Comparison of ENCODE assay signal across 16 cellular contexts in the genomic region with DNA sequence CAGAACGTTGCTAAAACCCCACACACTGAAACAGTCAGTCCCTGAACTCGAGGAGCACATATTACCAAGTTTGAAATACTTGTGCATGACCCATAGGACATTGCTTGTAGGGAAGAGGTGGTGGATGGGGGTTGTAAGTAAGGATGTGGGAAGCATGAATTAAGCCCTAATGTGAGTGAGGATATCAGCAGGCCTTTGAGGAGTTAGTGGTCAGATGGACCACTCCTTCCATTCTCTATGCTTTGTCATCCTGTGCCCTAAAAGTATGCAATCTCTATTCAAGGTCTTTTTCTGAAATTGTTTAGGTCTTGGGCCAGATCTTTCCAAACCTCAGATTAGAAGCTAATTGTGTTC.
A peak's percentile ranks its signal among the peaks of the same experiment; 100 is the strongest.
DNase-seq lines count a peak whose midpoint lies in the region; ATAC-seq and TF ChIP-seq lines count a peak whose summit lies in the region.
"Had no signal": no experiment of that assay in that cellular context is flagged by ENCODE, and none has a peak within 500 bp of the region (broad histone marks: within the 10 kb centered on the region; RNA-seq: fewer than 3 reads in every experiment).

No MANE protein-coding gene starts in this region.

- no peak overlapping the region for H2BK15ac ChIP-seq in IMR-90 (ENCODE audit: low read depth, low read length)

- no peak for TF ChIP-seq RAD21 in IMR-90 (IDR thresholded peaks at IDR 0.05; ENCODE audit: low read length)

- H3K27ac Mint-ChIP-seq in MCF 10A (ENCODE audit: low read depth, unreplicated experiment) (peak overlapping the region; percentile 86), endodermal cell (peak overlapping the region; percentile 77)
- peak overlapping the region; percentile 98 for H3K27ac Mint-ChIP-seq in stimulated activated naive B cell treated with anti-CD40 and anti-IgM and Interleukin-4, amounts not matched to agents 10 μg/mL and 1 μg/mL and 100 μg/mL, for 72 hours
- H3K27ac Mint-ChIP-seq: CD4-positive, CD25-positive, alpha-beta regulatory T cell had no signal

- no peak overlapping the region for H3K14ac ChIP-seq in IMR-90 (replicated peaks; ENCODE audit: low read depth, low read length)

- H3K4me3 Mint-ChIP-seq in MCF 10A (ENCODE audit: unreplicated experiment) (no peak overlapping the region), endodermal cell (no peak overlapping the region)
- H3K4me3 Mint-ChIP-seq in stimulated activated naive B cell treated with anti-CD40 and anti-IgM and Interleukin-4, amounts not matched to agents 10 μg/mL and 1 μg/mL and 100 μg/mL, for 72 hours, result peak overlapping the region; percentile 86 to 87
- H3K4me3 Mint-ChIP-seq: CD4-positive, CD25-positive, alpha-beta regulatory T cell had no signal

- no peak overlapping the region for H2AFZ ChIP-seq in IMR-90 (replicated peaks; ENCODE audit: low read length, poor library complexity)
- H2AFZ ChIP-seq: GM23248 had no signal

- intact Hi-C loops in MCF 10A (cut with micrococcal nuclease), result no loop called here
- intact Hi-C loops in breast epithelium (cut with DNase I; ENCODE audit: low total_unique reads), result no loop called here
- intact Hi-C loops in IMR-90 (cut with micrococcal nuclease), result no loop called here
- intact Hi-C loops in transverse colon (cut with DNase I; ENCODE audit: low total_unique reads), result no loop called here

- H3K27ac ChIP-seq in breast epithelium, result no peak overlapping the region
- H3K27ac ChIP-seq in IMR-90 (ENCODE audit: insufficient read depth, low read length), result no peak overlapping the region
- no peak overlapping the region for H3K27ac ChIP-seq in endodermal cell (ENCODE audit: low read depth, low read length)
- H3K27ac ChIP-seq in transverse colon, result no peak overlapping the region
- H3K27ac ChIP-seq: GM23248 had no signal

- H3K9ac ChIP-seq in IMR-90 (ENCODE audit: low read depth, low read length) (no peak overlapping the region), endodermal cell (ENCODE audit: extremely low read depth, low read length, poor library complexity, severe bottlenecking) (no peak overlapping the region)
- H3K9ac ChIP-seq: GM23248 had no signal

- no CpG with 5 or more reads among the region's 2 CpGs for WGBS in IMR-90 (ENCODE audit: extremely low coverage in 2 of 2, insufficient read length in 1 of 2), 2 experiments
- 24 to 40% methylated on average over 1 to 2 of the region's 2 CpGs for WGBS in endodermal cell (ENCODE audit: insufficient coverage in 1 of 2, insufficient read length in 1 of 2), 2 experiments
- WGBS in transverse colon (ENCODE audit: low coverage in 1 of 2), 2 donors, result 47 to 63% methylated on average over 2 of the region's 2 CpGs

- no peak overlapping the region for H2AK5ac ChIP-seq in IMR-90 (ENCODE audit: low read depth, low read length)

- no peak overlapping the region for H2BK20ac ChIP-seq in IMR-90 (ENCODE audit: low read depth, low read length)

- DNase-seq in MCF 10A (ENCODE audit: unreplicated experiment), result no peak
- no peak for DNase-seq in breast epithelium (ENCODE audit: low spot score in 2 of 2)
- no peak for DNase-seq in IMR-90
- peak; percentile 53 for DNase-seq in endodermal cell
- no peak for DNase-seq in stimulated activated naive B cell treated with anti-CD40 and anti-IgM and Interleukin-4, amounts not matched to agents 10 μg/mL and 1 μg/mL and 100 μg/mL, for 72 hours
- no peak for DNase-seq in transverse colon
- DNase-seq in occipital lobe (lab: John Stamatoyannopoulos, UW), result no peak
- DNase-seq in NCI-H2081 (lab: John Stamatoyannopoulos, UW), result no peak
- DNase-seq: AML-193; CD4-positive, CD25-positive, alpha-beta regulatory T cell; DMS53; GM23248; Kasumi-1; NCI-H1417 treated with DMSO at 0.1 percent for 48 hours; NCI-H2029; SIG-M5 had no signal

- H3K9me3 ChIP-seq in breast epithelium (no peaks in the 10 kb centered on the region), IMR-90 (ENCODE audit: control insufficient read depth, insufficient read depth, low read length) (no peaks in the 10 kb centered on the region; the same call in 1 of the 2 replicates), endodermal cell (ENCODE audit: control insufficient read depth, low read length) (peaks cover 10% of the 10 kb centered on the region), transverse colon (no peaks in the 10 kb centered on the region)

- H3K36me3 ChIP-seq in breast epithelium (no peaks in the 10 kb centered on the region), IMR-90 (ENCODE audit: control insufficient read depth, insufficient read depth, low read length) (no peaks in the 10 kb centered on the region), endodermal cell (ENCODE audit: control insufficient read depth, insufficient read depth, low read length) (no peaks in the 10 kb centered on the region), transverse colon (no peaks in the 10 kb centered on the region)

- H3K4me1 Mint-ChIP-seq in MCF 10A (ENCODE audit: insufficient read depth, unreplicated experiment) (peaks cover 10% of the 10 kb centered on the region), endodermal cell (peaks cover 20% of the 10 kb centered on the region)
- H3K4me1 Mint-ChIP-seq in stimulated activated naive B cell treated with anti-CD40 and anti-IgM and Interleukin-4, amounts not matched to agents 10 μg/mL and 1 μg/mL and 100 μg/mL, for 72 hours, result peaks cover 23 to 38% of the 10 kb centered on the region in 2 donors

- peaks cover under 1% of the 10 kb centered on the region for H3K9me3 Mint-ChIP-seq in MCF 10A (ENCODE audit: unreplicated experiment)
- H3K9me3 Mint-ChIP-seq in endodermal cell, result peaks cover 19% of the 10 kb centered on the region
- H3K9me3 Mint-ChIP-seq in stimulated activated naive B cell treated with anti-CD40 and anti-IgM and Interleukin-4, amounts not matched to agents 10 μg/mL and 1 μg/mL and 100 μg/mL, for 72 hours, result peaks cover 9 to 11% of the 10 kb centered on the region in 2 donors

- no peaks in the 10 kb centered on the region for H3K27me3 ChIP-seq in breast epithelium
- H3K27me3 ChIP-seq in IMR-90 (ENCODE audit: control insufficient read depth, insufficient read depth, low read length), result no peaks in the 10 kb centered on the region
- no peaks in the 10 kb centered on the region for H3K27me3 ChIP-seq in endodermal cell (ENCODE audit: control insufficient read depth, insufficient read depth, low read length, poor library complexity, severe bottlenecking)
- H3K27me3 ChIP-seq in transverse colon, result no peaks in the 10 kb centered on the region

- no peak overlapping the region for H3K4ac ChIP-seq in IMR-90 (ENCODE audit: low read depth, low read length)

- TF ChIP-seq EP300 in transverse colon (IDR thresholded peaks at IDR 0.05; ENCODE audit: low read depth), result no peak

- H3K56ac ChIP-seq in IMR-90 (ENCODE audit: extremely low read depth, insufficient read depth, low read length), result no peak overlapping the region

- POLR2A ChIA-PET in MCF 10A (lab: Yijun Ruan, JAX), result interaction anchor here (0.7 to 1.5 kb wide), 3 partner anchors 12 to 25 kb away, joined by 4 read pairs; no protein-coding TSS in a partner anchor
- POLR2A ChIA-PET in IMR-90 (lab: Charles Lee; ENCODE audit: unreplicated experiment), result no interaction called here

- no peak overlapping the region for H3K23ac ChIP-seq in IMR-90 (ENCODE audit: low read depth, low read length)

- no peak overlapping the region for H3K4me2 ChIP-seq in IMR-90 (ENCODE audit: low read depth, low read length)

- H4K20me1 ChIP-seq in IMR-90 (ENCODE audit: insufficient read depth, low read length), result no peaks in the 10 kb centered on the region

- TF ChIP-seq CTCF in MCF 10A (IDR thresholded peaks at IDR 0.05; ENCODE audit: unreplicated experiment), result no peak
- TF ChIP-seq CTCF in breast epithelium (IDR thresholded peaks at IDR 0.05), result no peak
- no peak for TF ChIP-seq CTCF in IMR-90 (conservative IDR thresholded peaks at IDR 0.05; ENCODE audit: low read depth, low read length)
- TF ChIP-seq CTCF in endodermal cell (conservative IDR thresholded peaks at IDR 0.05), result no peak
- TF ChIP-seq CTCF in transverse colon (IDR thresholded peaks at IDR 0.05), result no peak

- H2AK9ac ChIP-seq in IMR-90 (replicated peaks; ENCODE audit: low read depth, low read length, poor library complexity), result peak overlapping the region; percentile 63

- TF ChIP-seq POLR2A in breast epithelium (IDR thresholded peaks at IDR 0.05) (no peak), IMR-90 (IDR thresholded peaks at IDR 0.05; ENCODE audit: low read depth, low read length) (no peak), transverse colon (IDR thresholded peaks at IDR 0.05) (no peak)

- dilution Hi-C loops in IMR-90 (cut with HindIII; ENCODE audit: low sequenced_read_pairs, unreplicated experiment), result no loop called here

- H3K4me1 ChIP-seq in breast epithelium (no peaks in the 10 kb centered on the region), IMR-90 (ENCODE audit: control insufficient read depth, insufficient read depth, low read length) (no peaks in the 10 kb centered on the region), endodermal cell (ENCODE audit: control insufficient read depth, insufficient read depth, low read length) (no peaks in the 10 kb centered on the region), transverse colon (no peaks in the 10 kb centered on the region)

- no peaks in the 10 kb centered on the region for H3K79me1 ChIP-seq in IMR-90 (ENCODE audit: low read depth in 1 of 2, low read length in 2 of 2)

- no peak overlapping the region for H2BK120ac ChIP-seq in IMR-90 (ENCODE audit: low read depth, low read length)

- H2BK5ac ChIP-seq in IMR-90 (ENCODE audit: low read depth, low read length, poor library complexity, severe bottlenecking), result no peak overlapping the region

- H3K27me3 Mint-ChIP-seq in MCF 10A (ENCODE audit: insufficient read depth, unreplicated experiment), result no peaks in the 10 kb centered on the region
- H3K27me3 Mint-ChIP-seq in endodermal cell (ENCODE audit: insufficient read depth), result no peaks in the 10 kb centered on the region
- no peaks in the 10 kb centered on the region for H3K27me3 Mint-ChIP-seq in stimulated activated naive B cell treated with anti-CD40 and anti-IgM and Interleukin-4, amounts not matched to agents 10 μg/mL and 1 μg/mL and 100 μg/mL, for 72 hours
- H3K27me3 Mint-ChIP-seq: CD4-positive, CD25-positive, alpha-beta regulatory T cell had no signal

- ATAC-seq in IMR-90 (ENCODE audit: low read depth), result no peak
- ATAC-seq in stimulated activated naive B cell treated with anti-CD40 and anti-IgM and Interleukin-4, amounts not matched to agents 10 μg/mL and 1 μg/mL and 100 μg/mL, for 72 hours (replicated peaks), result peak; percentile 13 to 21

- no peak overlapping the region for H4K8ac ChIP-seq in IMR-90 (ENCODE audit: low read depth in 2 of 2, low read length in 2 of 2)

- H3K18ac ChIP-seq in IMR-90 (ENCODE audit: low read depth, low read length), result no peak overlapping the region

- CTCF ChIA-PET in MCF 10A (lab: Yijun Ruan, JAX), result interaction anchor here (2.1 kb wide), 1 partner anchor 11 kb away, joined by 9 read pairs; no protein-coding TSS in a partner anchor
- CTCF ChIA-PET in IMR-90 (lab: Yijun Ruan, JAX), result no interaction called here

- BruUV-seq in MCF 10A (replicated peaks; lab: Mats Ljungman, UMichigan), result no TSS peak
- BruUV-seq in IMR-90 (replicated peaks; lab: Mats Ljungman, UMichigan), result no TSS peak

- H3K9me1 ChIP-seq in IMR-90 (ENCODE audit: insufficient read depth, low read length), result no peaks in the 10 kb centered on the region

- H4K91ac ChIP-seq in IMR-90 (ENCODE audit: insufficient read depth, low read depth, low read length), result no peak overlapping the region

- H3K4me3 ChIP-seq in breast epithelium (no peak overlapping the region), IMR-90 (ENCODE audit: insufficient read depth, low read depth, low read length) (no peak overlapping the region), endodermal cell (ENCODE audit: low read length) (no peak overlapping the region), transverse colon (no peak overlapping the region)
- H3K4me3 ChIP-seq: GM23248 had no signal

- no peak overlapping the region for H4K5ac ChIP-seq in IMR-90 (ENCODE audit: low read depth, low read length)

- no peaks in the 10 kb centered on the region for H3K36me3 Mint-ChIP-seq in MCF 10A (ENCODE audit: insufficient read depth, unreplicated experiment)
- H3K36me3 Mint-ChIP-seq in endodermal cell (ENCODE audit: low read depth), result peaks cover 2% of the 10 kb centered on the region
- peaks cover 30 to 56% of the 10 kb centered on the region in 2 donors for H3K36me3 Mint-ChIP-seq in stimulated activated naive B cell treated with anti-CD40 and anti-IgM and Interleukin-4, amounts not matched to agents 10 μg/mL and 1 μg/mL and 100 μg/mL, for 72 hours

- in situ Hi-C loops in IMR-90 (cut with MboI; ENCODE audit: low sequenced_read_pairs) (no loop called here), transverse colon (cut with MboI; ENCODE audit: low pct_ligation_motif_present in 1 of 4, low pct_unique_long_range_greater_than_20kb in 1 of 4, low sequenced_read_pairs in 3 of 4) (loop anchor here in 1 of 4 donors (25.0 kb wide), 1 partner anchor 105 kb away; no protein-coding TSS in a partner anchor)

Comparison
In these comparisons a context has a peak if more than half of its experiments do, and no peak if none do; other contexts are left out.
1. H3K4me3 Mint-ChIP-seq: peak in stimulated activated naive B cell treated with anti-CD40 and anti-IgM and Interleukin-4, amounts not matched to agents 10 μg/mL and 1 μg/mL and 100 μg/mL, for 72 hours (2 of 2); none in MCF 10A (single experiment) and endodermal cell (single experiment).
2. Peak in every context shown above with its lines, with median percentiles within 50 percentile points of each other: H3K27ac Mint-ChIP-seq.